In genomic region chr10:31669367-31669766, GRCh38 we compare ENCODE assay signal across 26 cellular contexts.
DNase-seq lines count a peak whose midpoint lies in the region; ATAC-seq and TF ChIP-seq lines count a peak whose summit lies in the region.
"Had no signal": no experiment of that assay in that cellular context is flagged by ENCODE, and none has a peak within 500 bp of the region (broad histone marks: within the 10 kb centered on the region; RNA-seq: fewer than 3 reads in every experiment).

No MANE protein-coding gene starts in this region.

- H3K9me3 ChIP-seq in prostate gland: no peaks in the 10 kb centered on the region
- H3K9me3 ChIP-seq: ascending aorta, thoracic aorta had no signal

- no peak overlapping the region for H3K27ac ChIP-seq in prostate gland
- H3K27ac ChIP-seq: ascending aorta, KMS-11, thoracic aorta had no signal

- no peaks in the 10 kb centered on the region for H3K27me3 ChIP-seq in prostate gland (replicated peaks; ENCODE audit: insufficient read depth)
- H3K27me3 ChIP-seq: ascending aorta, esophagus squamous epithelium, heart right ventricle had no signal

- DNase-seq in COLO829 (ENCODE audit: low spot score) (peak; percentile 89), SK-MEL-5 (ENCODE audit: low read depth, low spot score) (peak; percentile 97), foreskin melanocyte (peak; percentile 98), prostate gland (ENCODE audit: low spot score) (peak; percentile 79), NCI-H2227 treated with DMSO at 0.1 percent for 48 hours (lab: John Stamatoyannopoulos, UW) (no peak), DMS79 (lab: John Stamatoyannopoulos, UW) (no peak)
- DNase-seq: activated CD4-positive, CD25-positive, alpha-beta regulatory T cell; activated CD8-positive, alpha-beta T cell treated with anti-CD3 and anti-CD28 coated beads, Interleukin-2, amount 10 ng/mL, durations not matched to agents 7 days and 5 days; activated naive CD4-positive, alpha-beta T cell treated with anti-CD3 and anti-CD28 coated beads for 36 hours; activated T-cell treated with anti-CD3 and anti-CD28 coated beads, Interleukin-2, amount 50 U/mL, for 1 hour; effector memory CD4-positive, alpha-beta T cell; esophagus squamous epithelium; heart right ventricle; immature natural killer cell; NCI-H2029; NCI-H510A; right cardiac atrium; RPMI8226; T1000 had no signal

- in situ Hi-C loops in SK-MEL-5 (cut with HindIII; ENCODE audit: low pct_unique_long_range_greater_than_20kb, low sequenced_read_pairs): no loop called here

- TF ChIP-seq CTCF in prostate gland (IDR thresholded peaks at IDR 0.05): no peak

- H3K36me3 ChIP-seq in prostate gland: no peaks in the 10 kb centered on the region
- H3K36me3 ChIP-seq: ascending aorta, esophagus squamous epithelium, heart right ventricle, thoracic aorta had no signal

- 50% methylated on average over 1 of the region's 1 CpG for WGBS in prostate gland

- H3K4me1 ChIP-seq in prostate gland (replicated peaks): no peaks in the 10 kb centered on the region
- H3K4me1 ChIP-seq: ascending aorta had no signal

- ATAC-seq in HG02798 (IDR thresholded peaks at IDR 0.05; ENCODE audit: poor library complexity, unreplicated experiment) (no peak), GM19328 (IDR thresholded peaks at IDR 0.05; ENCODE audit: unreplicated experiment) (no peak)
- ATAC-seq: activated CD8-positive, alpha-beta T cell treated with anti-CD3 and anti-CD28 coated beads, Interleukin-2, amount 10 ng/mL, durations not matched to agents 7 days and 5 days; GM12878; GM23338 had no signal

- H3K4me3 ChIP-seq in prostate gland: no peak overlapping the region
- H3K4me3 ChIP-seq: ascending aorta, esophagus squamous epithelium, GM12878, GM23338, heart right ventricle, thoracic aorta had no signal

- TF ChIP-seq POLR2A in prostate gland (IDR thresholded peaks at IDR 0.05): no peak

- intact Hi-C loops in prostate gland (cut with DNase I): no loop called here

Comparison
In these comparisons a context has a peak if more than half of its experiments do, and no peak if none do; other contexts are left out.
1. DNase-seq: peak in COLO829 (single experiment), SK-MEL-5 (single experiment), foreskin melanocyte (single experiment) and prostate gland (single experiment); none in NCI-H2227 treated with DMSO at 0.1 percent for 48 hours (single experiment) and DMS79 (single experiment).